In genomic region chr7:24907311-24907886, GRCh38 we compare ENCODE assay signal across 8 cellular contexts.
DNase-seq lines count a peak whose midpoint lies in the region; ATAC-seq and TF ChIP-seq lines count a peak whose summit lies in the region.

No MANE protein-coding gene starts in this region.

- ATAC-seq in GM18505 (IDR thresholded peaks at IDR 0.05; ENCODE audit: unreplicated experiment) (peak; percentile 57), HCT116 (peak; percentile 77)

- no peaks in the 10 kb centered on the region for H3K9me3 Mint-ChIP-seq in mesothelial cell of epicardium

- H3K79me2 ChIP-seq in HCT116 (ENCODE audit: insufficient read depth, low read length): peaks cover 97% of the 10 kb centered on the region
- H3K79me2 ChIP-seq in OCI-LY1 (ENCODE audit: insufficient read depth, low read length): peaks cover 90% of the 10 kb centered on the region

- TF ChIP-seq CTCF in HCT116 (IDR thresholded peaks at IDR 0.05 in 2 of 3, conservative IDR thresholded peaks at IDR 0.05 in 1 of 3; ENCODE audit: borderline replicate concordance in 1 of 3, insufficient read depth in 1 of 3, low read depth in 2 of 3, low read length in 2 of 3): no peak
- TF ChIP-seq CTCF in OCI-LY1 (IDR thresholded peaks at IDR 0.05; ENCODE audit: low read length): no peak
- no peak for TF ChIP-seq CTCF in mesothelial cell of epicardium (IDR thresholded peaks at IDR 0.05; ENCODE audit: unreplicated experiment)
- no peak for TF ChIP-seq CTCF in suprapubic skin (IDR thresholded peaks at IDR 0.05)

- no peak for TF ChIP-seq EP300 in suprapubic skin (IDR thresholded peaks at IDR 0.05)

- H3K9me2 ChIP-seq in HCT116 (ENCODE audit: insufficient read depth): no peaks in the 10 kb centered on the region
- H3K9me2 ChIP-seq in OCI-LY1 (ENCODE audit: low read depth, low read length): no peaks in the 10 kb centered on the region

- H2AFZ ChIP-seq in HCT116 (ENCODE audit: low read depth, low read length, poor library complexity, severe bottlenecking) (no peak overlapping the region), OCI-LY1 (ENCODE audit: low read length) (no peak overlapping the region)

- peak overlapping the region; percentile 71 for H3K4me2 ChIP-seq in HCT116 (ENCODE audit: low read length)
- peak overlapping the region; percentile 21; the same call in 1 of the 2 replicates for H3K4me2 ChIP-seq in OCI-LY1 (ENCODE audit: low read length)

- peak; percentile 65 for DNase-seq in HCT116 (ENCODE audit: low read depth, low spot score)
- DNase-seq in epithelial cell of prostate (ENCODE audit: low read depth, low spot score): peak; percentile 43
- no peak for DNase-seq in mesothelial cell of epicardium (ENCODE audit: low spot score in 2 of 2, unreplicated experiment in 2 of 2)
- DNase-seq in NCI-H2107 treated with DMSO at 0.1 percent for 48 hours (lab: John Stamatoyannopoulos, UW; ENCODE audit: unreplicated experiment): no peak
- DNase-seq in suprapubic skin (ENCODE audit: low spot score in 2 of 2): no peak
- no peak for DNase-seq in caudate nucleus (lab: John Stamatoyannopoulos, UW)

- H3K27me3 ChIP-seq in HCT116 (ENCODE audit: insufficient read depth, low read length): no peaks in the 10 kb centered on the region
- no peaks in the 10 kb centered on the region for H3K27me3 ChIP-seq in OCI-LY1 (ENCODE audit: insufficient read depth, low read length)
- H3K27me3 ChIP-seq in suprapubic skin: no peaks in the 10 kb centered on the region

- peak; percentile 25; the same call in 1 of the 2 replicates for TF ChIP-seq RAD21 in HCT116 (IDR thresholded peaks at IDR 0.05; ENCODE audit: low read depth)

- H3K4me1 Mint-ChIP-seq in mesothelial cell of epicardium: no peaks in the 10 kb centered on the region

- no peaks in the 10 kb centered on the region for H3K27me3 Mint-ChIP-seq in mesothelial cell of epicardium (ENCODE audit: low read depth)

- H3K36me3 ChIP-seq in HCT116 (ENCODE audit: control insufficient read depth in 1 of 2, insufficient read depth in 2 of 2, low read length in 2 of 2) (no peaks in the 10 kb centered on the region), OCI-LY1 (ENCODE audit: insufficient read depth, low read length) (peaks cover 15% of the 10 kb centered on the region; the same call in 1 of the 2 replicates), suprapubic skin (no peaks in the 10 kb centered on the region)

- H4K20me1 ChIP-seq in HCT116 (ENCODE audit: insufficient read depth) (no peaks in the 10 kb centered on the region), OCI-LY1 (ENCODE audit: insufficient read depth, low read length) (no peaks in the 10 kb centered on the region)

- no peak overlapping the region for H3K4me3 Mint-ChIP-seq in mesothelial cell of epicardium

- no peak overlapping the region for H3K27ac Mint-ChIP-seq in mesothelial cell of epicardium

- POLR2A ChIA-PET in HCT116 (lab: Charles Lee): interaction anchor here (0.8 to 1.5 kb wide), 2 partner anchors 12 to 72 kb away, joined by 3 to 4 read pairs; partner anchors contain the start of gene OSBPL3

- no peaks in the 10 kb centered on the region for H3K9me3 ChIP-seq in HCT116 (ENCODE audit: control insufficient read depth in 1 of 2, insufficient read depth in 1 of 2, low read depth in 1 of 2, low read length in 2 of 2)
- H3K9me3 ChIP-seq in OCI-LY1 (ENCODE audit: low read length): no peaks in the 10 kb centered on the region
- H3K9me3 ChIP-seq in suprapubic skin: no peaks in the 10 kb centered on the region

- H3K36me3 Mint-ChIP-seq in mesothelial cell of epicardium: no peaks in the 10 kb centered on the region

- intact Hi-C loops in HCT116 (cut with micrococcal nuclease): loop anchor here (5.0 kb wide), 2 partner anchors 65 to 85 kb away; no protein-coding TSS in a partner anchor

- WGBS in suprapubic skin: 61% methylated on average over 7 of the region's 7 CpGs

- peak overlapping the region; percentile 32 to 45 for H3K4me3 ChIP-seq in HCT116 (replicated peaks in 1 of 2; ENCODE audit: low read depth in 1 of 2, low read length in 2 of 2)
- no peak overlapping the region for H3K4me3 ChIP-seq in OCI-LY1 (ENCODE audit: low read depth, low read length, poor library complexity, severe bottlenecking)
- no peak overlapping the region for H3K4me3 ChIP-seq in suprapubic skin

- peak; percentile 22 for TF ChIP-seq POLR2A in GM18505 (IDR thresholded peaks at IDR 0.05; ENCODE audit: borderline replicate concordance, extremely low read depth, insufficient read depth, insufficient read length)
- no peak for TF ChIP-seq POLR2A in HCT116 (IDR thresholded peaks at IDR 0.05; ENCODE audit: borderline replicate concordance, extremely low read depth, insufficient read depth, insufficient read length)
- no peak for TF ChIP-seq POLR2A in suprapubic skin (IDR thresholded peaks at IDR 0.05)

- TSS peak; percentile 92 for BruUV-seq in HCT116 (replicated peaks; lab: Mats Ljungman, UMichigan)

- H3K9ac ChIP-seq in HCT116 (ENCODE audit: low read length): peak overlapping the region; percentile 58
- no peak overlapping the region for H3K9ac ChIP-seq in OCI-LY1 (ENCODE audit: low read length)

- RAD21 ChIA-PET in HCT116 (lab: Charles Lee; ENCODE audit: low non-redundant PET in 1 of 2, low total read pairs in 2 of 2, uncharacterized antibody in 2 of 2, unreplicated experiment in 2 of 2): no interaction called here

- no peaks in the 10 kb centered on the region for H3F3A ChIP-seq in OCI-LY1 (ENCODE audit: insufficient read depth, low read length)

- H3K4me1 ChIP-seq in HCT116 (ENCODE audit: control insufficient read depth in 1 of 2, insufficient read depth in 2 of 2, low read length in 2 of 2): peaks cover 64 to 91% of the 10 kb centered on the region in 2 experiments
- peaks cover 74% of the 10 kb centered on the region for H3K4me1 ChIP-seq in OCI-LY1 (ENCODE audit: insufficient read depth, low read length, severe bottlenecking)
- H3K4me1 ChIP-seq in suprapubic skin: peaks cover 21% of the 10 kb centered on the region

- H3K27ac ChIP-seq in HCT116 (ENCODE audit: low read depth, low read length) (peak overlapping the region; percentile 90), OCI-LY1 (ENCODE audit: low read depth, low read length, poor library complexity, severe bottlenecking) (peak overlapping the region; percentile 50), epithelial cell of prostate (peak overlapping the region; percentile 89), suprapubic skin (no peak overlapping the region), caudate nucleus (ENCODE audit: low read depth, low read length) (no peak overlapping the region)

- CTCF ChIA-PET in HCT116 (lab: Charles Lee): interaction anchor here (1.0 kb wide), 1 partner anchor 73 kb away, joined by 3 read pairs; the partner anchor contains the start of gene OSBPL3

TF ChIP-seq in HCT116, 20 proteins besides CTCF, POLR2A, EP300 and RAD21 (continues in another document):
- peak; percentile 94 for TF ChIP-seq SP1 (IDR thresholded peaks at IDR 0.05; ENCODE audit: low read depth)
- peak; percentile 66 for TF ChIP-seq YY1 (IDR thresholded peaks at IDR 0.05; ENCODE audit: extremely low read depth, insufficient replicate concordance, low read depth, low read length)
- TF ChIP-seq ZBTB33 (IDR thresholded peaks at IDR 0.05; ENCODE audit: extremely low read depth, insufficient replicate concordance, low read length): no peak
- peak; percentile 71 for TF ChIP-seq SRF (IDR thresholded peaks at IDR 0.05; ENCODE audit: low read depth)
- TF ChIP-seq EGR1 (IDR thresholded peaks at IDR 0.05; ENCODE audit: low read depth): peak; percentile 25; the same call in 1 of the 2 replicates
- TF ChIP-seq TCF7L2 (IDR thresholded peaks at IDR 0.05; ENCODE audit: borderline replicate concordance, extremely low read depth, insufficient read depth, insufficient read length): peak; percentile 60
- 0 out of 2 replicates have a peak, but pooled peaks have one; percentile 57 for TF ChIP-seq CEBPB (IDR thresholded peaks at IDR 0.05; ENCODE audit: low read depth)
- TF ChIP-seq EZH2phosphoT487 (IDR thresholded peaks at IDR 0.05; ENCODE audit: borderline replicate concordance): no peak
- TF ChIP-seq POLR2AphosphoS5 (IDR thresholded peaks at IDR 0.05; ENCODE audit: low read depth, low read length): peak; percentile 75
- TF ChIP-seq ELF1 (IDR thresholded peaks at IDR 0.05; ENCODE audit: borderline replicate concordance, low read depth): no peak
- peak; percentile 94; the same call in 1 of the 2 replicates for TF ChIP-seq CBX3 (IDR thresholded peaks at IDR 0.05; ENCODE audit: low read depth)
- peak; percentile 68; the same call in 1 of the 2 replicates for TF ChIP-seq SIN3A (IDR thresholded peaks at IDR 0.05; ENCODE audit: low read depth)

Comparison
In these comparisons a context has a peak if more than half of its experiments do, and no peak if none do; other contexts are left out.
1. DNase-seq: peak in HCT116 (single experiment) and epithelial cell of prostate (single experiment); none in mesothelial cell of epicardium (0 of 2), NCI-H2107 treated with DMSO at 0.1 percent for 48 hours (single experiment), suprapubic skin (0 of 2) and caudate nucleus (0 of 61).
2. H3K27ac ChIP-seq: peak in HCT116 (single experiment), OCI-LY1 (single experiment) and epithelial cell of prostate (single experiment); none in suprapubic skin (single experiment) and caudate nucleus (single experiment).
3. H3K4me3 ChIP-seq: peak in HCT116 (2 of 2); none in OCI-LY1 (single experiment) and suprapubic skin (single experiment).